1 cellular context compared by ENCODE assay signal in the genomic region with DNA sequence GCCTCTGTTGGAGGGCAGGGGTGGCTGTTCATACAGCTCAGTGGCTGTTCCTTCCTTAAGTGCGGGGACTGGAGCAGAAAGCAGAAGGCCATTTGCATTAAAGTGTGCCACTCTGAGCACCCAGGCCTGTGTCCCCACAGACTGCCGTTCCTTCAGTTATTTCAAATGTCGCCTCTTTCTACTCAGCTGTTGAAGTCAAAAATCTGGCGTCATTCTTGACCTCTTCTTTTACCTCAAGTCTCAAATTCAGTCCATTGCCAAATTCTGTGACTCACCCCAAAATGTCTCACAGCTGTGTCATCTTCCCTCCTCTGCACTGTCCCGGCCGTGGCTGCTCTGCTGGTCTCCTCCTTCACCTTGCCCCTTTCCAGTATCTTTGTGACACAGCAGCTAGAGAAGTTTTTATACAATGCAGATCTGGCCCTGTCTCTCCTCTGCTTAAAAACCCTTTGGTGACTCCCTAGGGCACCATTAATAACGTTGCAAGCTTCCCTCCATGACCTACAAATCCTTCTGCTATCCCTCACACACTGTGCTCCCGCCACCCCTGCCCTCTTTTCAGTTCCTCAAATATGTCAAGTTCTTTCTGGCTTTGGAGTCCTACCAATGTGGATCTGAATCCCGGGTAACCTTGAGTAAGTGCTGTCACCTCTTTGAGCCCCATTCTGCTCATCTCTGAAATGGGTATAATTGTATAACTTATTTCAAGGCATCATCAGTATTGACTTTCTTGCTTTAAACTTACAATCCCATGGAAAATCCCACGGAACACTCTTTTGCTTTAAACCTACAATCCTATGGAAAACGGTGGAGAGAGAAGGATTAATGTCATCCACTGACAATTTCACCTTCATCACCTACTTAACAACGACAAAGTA.
TF ChIP-seq lines count a peak whose summit lies in the region.

No MANE protein-coding gene starts in this region.

TF ChIP-seq in K562, 482 proteins besides CTCF, POLR2A, EP300 and RAD21 (continued from another document):
- TF ChIP-seq RCOR1 (IDR thresholded peaks at IDR 0.05; ENCODE audit: borderline replicate concordance in 1 of 2, low read depth in 2 of 2, low read length in 2 of 2) (0 out of 4 replicates have a peak, but pooled peaks of 1 of the 2 experiments have one; percentile 1), DPF2 (IDR thresholded peaks at IDR 0.05) (peak; percentile 80), HDAC2 (IDR thresholded peaks at IDR 0.05) (0 out of 2 replicates have a peak, but pooled peaks have one; percentile 30), ZNF140 (CRISPR knock-in tag; IDR thresholded peaks at IDR 0.05) (no peak), CHD2 (IDR thresholded peaks at IDR 0.05; ENCODE audit: low read depth, low read length) (no peak), FOXK1 (CRISPR knock-in tag; IDR thresholded peaks at IDR 0.05; ENCODE audit: borderline replicate concordance) (no peak), ZNF695 (CRISPR knock-in tag; IDR thresholded peaks at IDR 0.05) (no peak), TEAD1 (CRISPR knock-in tag; IDR thresholded peaks at IDR 0.05) (peak in 1 of 2 experiments; percentile 34; a peak in 1 of 4 replicates), RBM25 (IDR thresholded peaks at IDR 0.05; ENCODE audit: low read depth, low read length, severe bottlenecking) (peak; percentile 59), ATF3 (IDR thresholded peaks at IDR 0.05) (peak; percentile 92), ATF3 (CRISPR knock-in tag; conservative IDR thresholded peaks at IDR 0.05) (no peak), IFI16 (CRISPR knock-in tag; IDR thresholded peaks at IDR 0.05) (no peak), MAFG (tag; conservative IDR thresholded peaks at IDR 0.05) (no peak), NFIC (IDR thresholded peaks at IDR 0.05) (no peak), MBD2 (IDR thresholded peaks at IDR 0.05; ENCODE audit: borderline replicate concordance, low read depth) (no peak), FOXJ2 (tag; IDR thresholded peaks at IDR 0.05) (no peak), COPS2 (conservative IDR thresholded peaks at IDR 0.05) (no peak), E2F5 (CRISPR knock-in tag; IDR thresholded peaks at IDR 0.05) (no peak), SP2 (IDR thresholded peaks at IDR 0.05; ENCODE audit: extremely low read depth, low read depth, low read length, poor library complexity, severe bottlenecking) (no peak), CREM (IDR thresholded peaks at IDR 0.05; ENCODE audit: low read depth) (peak; percentile 21; the same call in 1 of the 2 replicates)
- TF ChIP-seq, protein P1, sequence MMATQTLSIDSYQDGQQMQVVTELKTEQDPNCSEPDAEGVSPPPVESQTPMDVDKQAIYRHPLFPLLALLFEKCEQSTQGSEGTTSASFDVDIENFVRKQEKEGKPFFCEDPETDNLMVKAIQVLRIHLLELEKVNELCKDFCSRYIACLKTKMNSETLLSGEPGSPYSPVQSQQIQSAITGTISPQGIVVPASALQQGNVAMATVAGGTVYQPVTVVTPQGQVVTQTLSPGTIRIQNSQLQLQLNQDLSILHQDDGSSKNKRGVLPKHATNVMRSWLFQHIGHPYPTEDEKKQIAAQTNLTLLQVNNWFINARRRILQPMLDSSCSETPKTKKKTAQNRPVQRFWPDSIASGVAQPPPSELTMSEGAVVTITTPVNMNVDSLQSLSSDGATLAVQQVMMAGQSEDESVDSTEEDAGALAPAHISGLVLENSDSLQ (IDR thresholded peaks at IDR 0.05): 0 out of 2 replicates have a peak, but pooled peaks have one; percentile 8
TF ChIP-seq in K562: peak in this region for 35.
